In the genomic region with DNA sequence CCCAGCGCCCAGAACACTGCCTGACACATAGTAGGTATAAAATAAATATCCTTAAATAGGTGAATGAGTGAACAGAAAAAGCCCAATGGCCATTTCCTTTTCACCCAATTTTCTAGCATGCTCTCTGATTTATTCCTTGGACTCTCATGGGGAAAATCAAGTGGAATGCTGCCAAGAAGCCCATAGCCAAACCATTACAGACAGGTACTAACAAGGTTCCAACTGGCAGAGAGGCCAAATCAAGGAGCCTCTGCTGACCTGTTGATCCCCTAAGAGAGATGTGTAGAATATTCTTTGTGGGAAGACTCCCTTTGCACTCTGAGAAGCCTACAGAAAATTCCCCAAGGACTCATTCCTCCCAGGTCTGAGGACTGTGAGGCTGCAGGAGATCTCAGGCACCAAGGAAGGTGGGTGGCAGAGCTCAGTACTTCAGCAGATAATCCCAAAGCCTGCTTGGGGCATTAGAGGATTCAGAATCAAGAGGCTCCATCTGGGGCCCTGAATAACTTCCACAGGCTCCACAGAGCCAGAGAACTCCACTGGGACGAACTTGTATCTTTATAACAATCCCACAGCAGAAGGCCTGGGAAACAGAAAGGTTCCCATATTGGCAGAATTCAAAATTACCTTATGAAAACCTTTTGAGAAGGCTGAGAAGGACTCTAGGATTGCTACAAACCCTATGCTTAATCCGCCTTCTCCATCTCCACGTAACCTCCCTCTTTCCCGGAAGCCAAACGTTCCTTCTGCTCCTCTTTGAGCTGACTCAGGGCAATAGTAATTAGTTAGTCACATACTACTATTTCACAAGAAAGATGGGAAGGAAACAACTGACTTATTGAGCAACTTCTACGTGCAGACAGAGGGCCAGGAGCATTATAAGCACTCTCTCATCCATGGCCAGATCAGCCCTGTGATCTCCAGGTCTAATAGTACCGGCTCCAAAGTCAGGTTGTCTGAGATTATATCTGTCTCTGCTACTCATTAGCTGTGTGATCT, we compare ENCODE assay signal across 1 cellular context.
TF ChIP-seq lines count a peak whose summit lies in the region.

No MANE protein-coding gene starts in this region.

TF ChIP-seq in SK-N-SH, 30 proteins besides CTCF, POLR2A, EP300 and RAD21:
- no peak for TF ChIP-seq RCOR1 (IDR thresholded peaks at IDR 0.05; ENCODE audit: low read length)
- TF ChIP-seq JUND (IDR thresholded peaks at IDR 0.05) = no peak
- TF ChIP-seq ZBTB33 (IDR thresholded peaks at IDR 0.05; ENCODE audit: borderline replicate concordance, low read depth) = no peak
- TF ChIP-seq, protein P1, sequence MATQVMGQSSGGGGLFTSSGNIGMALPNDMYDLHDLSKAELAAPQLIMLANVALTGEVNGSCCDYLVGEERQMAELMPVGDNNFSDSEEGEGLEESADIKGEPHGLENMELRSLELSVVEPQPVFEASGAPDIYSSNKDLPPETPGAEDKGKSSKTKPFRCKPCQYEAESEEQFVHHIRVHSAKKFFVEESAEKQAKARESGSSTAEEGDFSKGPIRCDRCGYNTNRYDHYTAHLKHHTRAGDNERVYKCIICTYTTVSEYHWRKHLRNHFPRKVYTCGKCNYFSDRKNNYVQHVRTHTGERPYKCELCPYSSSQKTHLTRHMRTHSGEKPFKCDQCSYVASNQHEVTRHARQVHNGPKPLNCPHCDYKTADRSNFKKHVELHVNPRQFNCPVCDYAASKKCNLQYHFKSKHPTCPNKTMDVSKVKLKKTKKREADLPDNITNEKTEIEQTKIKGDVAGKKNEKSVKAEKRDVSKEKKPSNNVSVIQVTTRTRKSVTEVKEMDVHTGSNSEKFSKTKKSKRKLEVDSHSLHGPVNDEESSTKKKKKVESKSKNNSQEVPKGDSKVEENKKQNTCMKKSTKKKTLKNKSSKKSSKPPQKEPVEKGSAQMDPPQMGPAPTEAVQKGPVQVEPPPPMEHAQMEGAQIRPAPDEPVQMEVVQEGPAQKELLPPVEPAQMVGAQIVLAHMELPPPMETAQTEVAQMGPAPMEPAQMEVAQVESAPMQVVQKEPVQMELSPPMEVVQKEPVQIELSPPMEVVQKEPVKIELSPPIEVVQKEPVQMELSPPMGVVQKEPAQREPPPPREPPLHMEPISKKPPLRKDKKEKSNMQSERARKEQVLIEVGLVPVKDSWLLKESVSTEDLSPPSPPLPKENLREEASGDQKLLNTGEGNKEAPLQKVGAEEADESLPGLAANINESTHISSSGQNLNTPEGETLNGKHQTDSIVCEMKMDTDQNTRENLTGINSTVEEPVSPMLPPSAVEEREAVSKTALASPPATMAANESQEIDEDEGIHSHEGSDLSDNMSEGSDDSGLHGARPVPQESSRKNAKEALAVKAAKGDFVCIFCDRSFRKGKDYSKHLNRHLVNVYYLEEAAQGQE (IDR thresholded peaks at IDR 0.05; ENCODE audit: low read depth, low read length) = no peak
- TF ChIP-seq GATA2 (CRISPR knock-in tag; IDR thresholded peaks at IDR 0.05) = no peak
- TF ChIP-seq NRF1 (IDR thresholded peaks at IDR 0.05; ENCODE audit: low read depth, low read length) = no peak
- TF ChIP-seq POLR2AphosphoS5 (IDR thresholded peaks at IDR 0.05; ENCODE audit: low read depth, low read length) = no peak
- TF ChIP-seq TEAD4 (IDR thresholded peaks at IDR 0.05; ENCODE audit: borderline replicate concordance, insufficient read depth) = no peak
- no peak for TF ChIP-seq MAX (IDR thresholded peaks at IDR 0.05; ENCODE audit: low read depth)
- TF ChIP-seq ELF1 (IDR thresholded peaks at IDR 0.05) = no peak
TF ChIP-seq in SK-N-SH: peak in this region for 0.
